1 cellular context compared by ENCODE assay signal in the genomic region with DNA sequence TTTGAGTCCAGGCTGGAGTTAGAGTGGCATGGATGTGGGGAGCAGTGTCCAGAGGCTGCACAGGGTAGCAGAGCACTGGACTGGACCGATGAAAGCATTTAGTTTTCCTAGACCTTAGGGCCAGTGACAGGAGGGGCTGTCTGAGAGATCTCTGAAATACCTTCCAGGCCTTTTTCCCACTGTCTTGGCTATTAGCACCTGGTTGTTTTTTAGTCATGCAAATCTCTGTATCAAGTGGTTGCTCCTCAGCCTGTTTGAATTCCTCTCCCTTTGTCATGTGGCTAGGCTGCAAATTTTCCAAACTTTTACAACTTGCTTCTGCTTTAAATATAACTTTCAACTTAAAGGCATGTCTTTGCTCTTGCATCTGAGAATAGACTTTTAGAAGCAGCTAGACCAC.
TF ChIP-seq lines count a peak whose summit lies in the region.

No MANE protein-coding gene starts in this region.

TF ChIP-seq in GM23338, 12 proteins besides CTCF, POLR2A, EP300 and RAD21 (continued from another document):
- TF ChIP-seq EZH2phosphoT487 (IDR thresholded peaks at IDR 0.05; ENCODE audit: unreplicated experiment) (no peak), JUNB (IDR thresholded peaks at IDR 0.05; ENCODE audit: unreplicated experiment) (no peak)
